ENCODE assay signal across 13 cellular contexts in the genomic region with DNA sequence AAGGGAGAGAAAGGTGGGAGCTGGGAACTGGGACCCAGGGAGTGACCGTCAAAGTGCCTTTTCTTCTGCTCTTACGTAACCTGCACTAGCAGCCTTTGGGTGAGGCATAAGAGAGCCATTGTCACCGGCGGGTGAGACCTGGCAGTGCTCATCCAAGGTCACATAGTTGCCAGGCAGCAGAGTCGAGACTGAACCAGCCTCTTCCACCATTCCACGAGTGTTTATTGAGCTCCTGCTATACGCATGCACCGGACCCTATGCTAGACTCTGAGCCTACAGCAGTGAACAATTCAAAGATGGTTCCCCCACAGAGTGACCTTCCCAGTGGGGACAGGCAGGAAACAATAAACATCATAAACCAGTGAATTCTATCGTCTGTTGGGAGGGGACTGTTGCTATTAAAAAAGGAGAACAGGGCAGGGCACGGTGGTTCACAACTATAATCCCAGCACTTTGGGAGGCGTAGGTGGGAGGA. TPM values are rescaled to one million over a fixed set of nuclear protein-coding genes. Genes with fewer than 3 reads are reported as not detected.
DNase-seq lines count a peak whose midpoint lies in the region; ATAC-seq and TF ChIP-seq lines count a peak whose summit lies in the region.
"Had no signal": no experiment of that assay in that cellular context is flagged by ENCODE, and none has a peak within 500 bp of the region (broad histone marks: within the 10 kb centered on the region; RNA-seq: fewer than 3 reads in every experiment).

No MANE protein-coding gene starts in this region.

- peak; percentile 58 for ATAC-seq in left ventricle myocardium superior
- ATAC-seq in GM19023 (IDR thresholded peaks at IDR 0.05; ENCODE audit: unreplicated experiment): no peak
- ATAC-seq: psoas muscle had no signal

- no peak overlapping the region for H3K27ac ChIP-seq in sigmoid colon
- H3K27ac ChIP-seq: psoas muscle had no signal

- in situ Hi-C loops in KBM-7 (cut with MboI; ENCODE audit: low pct_unique_long_range_greater_than_20kb, low sequenced_read_pairs): no loop called here

- peaks cover 0 to 24% (median 19%) of the 10 kb centered on the region in 4 donors for H3K4me1 ChIP-seq in sigmoid colon

- no peaks in the 10 kb centered on the region for H3K27me3 ChIP-seq in sigmoid colon

- no peaks in the 10 kb centered on the region for H3K36me3 ChIP-seq in sigmoid colon

- 13 to 62% methylated on average over 11 of the region's 11 CpGs for WGBS in sigmoid colon, 2 donors

- TF ChIP-seq CTCF in sigmoid colon (IDR thresholded peaks at IDR 0.05): no peak

- H3K9me3 ChIP-seq in sigmoid colon: no peaks in the 10 kb centered on the region
- H3K9me3 ChIP-seq: psoas muscle had no signal

- peak; percentile 58 for DNase-seq in KBM-7
- DNase-seq in SW480 (ENCODE audit: low spot score): peak; percentile 82
- peak; percentile 46 for DNase-seq in left ventricle myocardium superior
- DNase-seq in sigmoid colon: peak; percentile 52
- DNase-seq in NCI-H2107 treated with DMSO at 0.1 percent for 48 hours (lab: John Stamatoyannopoulos, UW; ENCODE audit: unreplicated experiment): no peak
- no peak for DNase-seq in erythroblast (lab: John Stamatoyannopoulos, UW)
- DNase-seq: activated CD8-positive, alpha-beta memory T cell treated with anti-CD3 and anti-CD28 coated beads for 24 hours; kidney glomerular epithelial cell; naive B cell; NCI-H1694 treated with DMSO at 0.1 percent for 48 hours; NCI-H526; psoas muscle had no signal

- no peak for TF ChIP-seq POLR2A in sigmoid colon (IDR thresholded peaks at IDR 0.05)
- no peak for TF ChIP-seq POLR2A in erythroblast (IDR thresholded peaks at IDR 0.05; ENCODE audit: low read length)

- intact Hi-C loops in left ventricle myocardium superior (cut with micrococcal nuclease): loop anchor here (10.0 kb wide), 1 partner anchor 60 kb away; no protein-coding TSS in a partner anchor
- intact Hi-C loops in sigmoid colon (cut with DNase I): no loop called here

- TF ChIP-seq EP300 in sigmoid colon (IDR thresholded peaks at IDR 0.05): no peak

- H3K4me3 ChIP-seq in sigmoid colon: no peak overlapping the region
- H3K4me3 ChIP-seq: psoas muscle had no signal

RNA-seq across cellular contexts. Expression of a gene that starts 18.6 kb away (rescaled TPM):
- 49.0 TPM for total RNA-seq in left ventricle myocardium superior
- total RNA-seq in sigmoid colon: 10 to 100 TPM; 42.5 to 62.6 (median 49.7) TPM
- 10 to 100 TPM; 45.0 to 63.4 (median 51.8) TPM for polyA plus RNA-seq in sigmoid colon

RNA-seq across cellular contexts. Expression of a gene that starts 19.0 kb away (rescaled TPM):
- total RNA-seq in left ventricle myocardium superior: 15.3 TPM
- total RNA-seq in sigmoid colon: 10 to 100 TPM; 15.0 to 31.0 (median 15.7) TPM
- polyA plus RNA-seq in sigmoid colon: 10 to 100 TPM in 1 of 3 donors, 1 to 10 TPM in 2; 1.4 to 11.9 (median 3.6) TPM

RNA-seq across cellular contexts. Expression of a gene that starts 23.5 kb away (rescaled TPM):
- 6.9 TPM for total RNA-seq in left ventricle myocardium superior
- 10 to 100 TPM; 21.8 to 28.8 (median 24.8) TPM for total RNA-seq in sigmoid colon
- 100 to 1,000 TPM in 1 of 3 donors, 10 to 100 TPM in 2; 24.7 to 122 (median 30.6) TPM for polyA plus RNA-seq in sigmoid colon

RNA-seq across cellular contexts. Expression of a gene that starts 47.9 kb away (rescaled TPM):
- total RNA-seq in left ventricle myocardium superior (9.3 TPM), sigmoid colon (10 to 100 TPM; 14.7 to 33.8 (median 16.7) TPM)
- polyA plus RNA-seq in sigmoid colon: 10 to 100 TPM; 18.6 to 51.7 (median 32.6) TPM

Comparison
In these comparisons a context has a peak if more than half of its experiments do, and no peak if none do; other contexts are left out.
1. DNase-seq: peak in KBM-7 (single experiment), SW480 (single experiment), left ventricle myocardium superior (single experiment) and sigmoid colon (single experiment); none in NCI-H2107 treated with DMSO at 0.1 percent for 48 hours (single experiment) and erythroblast (0 of 2).